21 cellular contexts compared by ENCODE assay signal in genomic region chr12:52603314-52603713, GRCh38. TPM values are rescaled to one million over a fixed set of nuclear protein-coding genes. Genes with fewer than 3 reads are reported as not detected.
DNase-seq lines count a peak whose midpoint lies in the region; ATAC-seq lines count a peak whose summit lies in the region.
"Had no signal": no experiment of that assay in that cellular context is flagged by ENCODE, and none has a peak within 500 bp of the region (broad histone marks: within the 10 kb centered on the region; RNA-seq: fewer than 3 reads in every experiment).

No MANE protein-coding gene starts in this region.

- H3K27me3 ChIP-seq in mesendoderm (ENCODE audit: insufficient read depth, low read length, poor library complexity): no peaks in the 10 kb centered on the region

- no peak overlapping the region for H2BK15ac ChIP-seq in mesendoderm (replicated peaks; ENCODE audit: low read depth)

- no peaks in the 10 kb centered on the region for H3K36me3 ChIP-seq in mesendoderm (ENCODE audit: control insufficient read depth, insufficient read depth, low read length)
- H3K36me3 ChIP-seq: gastroesophageal sphincter, neural progenitor cell had no signal

- no peak overlapping the region for H3K4me2 ChIP-seq in mesendoderm (ENCODE audit: low read length)
- H3K4me2 ChIP-seq: neural progenitor cell had no signal

- H3K79me1 ChIP-seq in mesendoderm (ENCODE audit: low read length): no peaks in the 10 kb centered on the region

- no peak overlapping the region for H2AK5ac ChIP-seq in mesendoderm (ENCODE audit: low read length)

- peak overlapping the region; percentile 27 for H3K27ac Mint-ChIP-seq in activated naive CD4-positive, alpha-beta T cell treated with anti-CD3 and anti-CD28 coated beads for 36 hours
- no peak overlapping the region for H3K27ac Mint-ChIP-seq in activated T-cell treated with anti-CD3 and anti-CD28 coated beads, Interleukin-2, amount 50 U/mL, for 72 hours
- H3K27ac Mint-ChIP-seq: dendritic cell treated with granulocyte-macrophage colony-stimulating factor and Interleukin-4, amounts not matched to agents 40 ng/mL and 50 ng/mL, for 4 days; mesothelial cell of epicardium; neural progenitor cell had no signal

- H3K27ac ChIP-seq in mesendoderm (ENCODE audit: low read depth, low read length): no peak overlapping the region
- H3K27ac ChIP-seq: epithelial cell of prostate, gastroesophageal sphincter, neural progenitor cell had no signal

- no peak overlapping the region for H4K8ac ChIP-seq in mesendoderm (ENCODE audit: low read depth, low read length)

- peak; percentile 65 for DNase-seq in activated naive CD4-positive, alpha-beta T cell treated with anti-CD3 and anti-CD28 coated beads for 36 hours
- DNase-seq in activated naive CD4-positive, alpha-beta T cell treated with Interleukin-2 at 50 U/mL for 16 hours: no peak
- peak; percentile 77 for DNase-seq in Jurkat, Clone E6-1 (ENCODE audit: low read depth, low spot score)
- DNase-seq in activated T-cell treated with anti-CD3 and anti-CD28 coated beads, Interleukin-2, amount 50 U/mL, for 72 hours: no peak
- DNase-seq in mesendoderm: peak; percentile 56
- DNase-seq in dedifferentiated amniotic fluid mesenchymal stem cell (ENCODE audit: extremely low spot score): no peak
- DNase-seq in GM19238 (ENCODE audit: insufficient read length, low spot score): no peak
- no peak for DNase-seq in amygdala (lab: John Stamatoyannopoulos, UW)
- DNase-seq: DND-41; left colon; NCI-H1694; NCI-H82; stimulated activated CD4-positive, alpha-beta T cell treated with anti-CD3 and anti-CD28 coated beads, Interleukin-15, amount 100 ng/mL, for 24 hours had no signal

- H3K27me3 Mint-ChIP-seq in activated naive CD4-positive, alpha-beta T cell treated with anti-CD3 and anti-CD28 coated beads for 36 hours (ENCODE audit: low read depth): no peaks in the 10 kb centered on the region
- peaks cover 7% of the 10 kb centered on the region for H3K27me3 Mint-ChIP-seq in activated T-cell treated with anti-CD3 and anti-CD28 coated beads, Interleukin-2, amount 50 U/mL, for 72 hours (ENCODE audit: low read depth)

- peaks cover 62% of the 10 kb centered on the region for H3K4me1 Mint-ChIP-seq in activated naive CD4-positive, alpha-beta T cell treated with anti-CD3 and anti-CD28 coated beads for 36 hours (ENCODE audit: low read depth)
- peaks cover 54% of the 10 kb centered on the region for H3K4me1 Mint-ChIP-seq in activated T-cell treated with anti-CD3 and anti-CD28 coated beads, Interleukin-2, amount 50 U/mL, for 72 hours (ENCODE audit: low read depth)
- H3K4me1 Mint-ChIP-seq: mesothelial cell of epicardium, neural progenitor cell had no signal

- intact Hi-C loops in activated naive CD4-positive, alpha-beta T cell treated with anti-CD3 and anti-CD28 coated beads for 36 hours (cut with micrococcal nuclease): no loop called here

- no peak overlapping the region for H3K56ac ChIP-seq in mesendoderm (ENCODE audit: low read length)

- peaks cover 1% of the 10 kb centered on the region for H3K36me3 Mint-ChIP-seq in activated naive CD4-positive, alpha-beta T cell treated with anti-CD3 and anti-CD28 coated beads for 36 hours (ENCODE audit: low read depth)
- H3K36me3 Mint-ChIP-seq in activated T-cell treated with anti-CD3 and anti-CD28 coated beads, Interleukin-2, amount 50 U/mL, for 72 hours (ENCODE audit: insufficient read depth in 2 of 2): no peaks in the 10 kb centered on the region
- H3K36me3 Mint-ChIP-seq: mesothelial cell of epicardium, neural progenitor cell had no signal

- H3K79me2 ChIP-seq in mesendoderm (ENCODE audit: control insufficient read depth, insufficient read depth, low read length): no peaks in the 10 kb centered on the region

- CTCF ChIA-PET in activated naive CD4-positive, alpha-beta T cell treated with anti-CD3 and anti-CD28 coated beads for 36 hours (lab: Charles Lee): no interaction called here

- no peak overlapping the region for H3K23ac ChIP-seq in mesendoderm (ENCODE audit: low read length)

- no peaks in the 10 kb centered on the region for H3K9me3 Mint-ChIP-seq in activated naive CD4-positive, alpha-beta T cell treated with anti-CD3 and anti-CD28 coated beads for 36 hours
- H3K9me3 Mint-ChIP-seq in activated T-cell treated with anti-CD3 and anti-CD28 coated beads, Interleukin-2, amount 50 U/mL, for 72 hours: no peaks in the 10 kb centered on the region
- H3K9me3 Mint-ChIP-seq: dendritic cell treated with granulocyte-macrophage colony-stimulating factor and Interleukin-4, amounts not matched to agents 40 ng/mL and 50 ng/mL, for 4 days; mesothelial cell of epicardium; neural progenitor cell had no signal

- H3K9ac ChIP-seq in mesendoderm (ENCODE audit: low read length): no peak overlapping the region
- H3K9ac ChIP-seq: neural progenitor cell had no signal

- no peak overlapping the region for H3K4me3 Mint-ChIP-seq in activated naive CD4-positive, alpha-beta T cell treated with anti-CD3 and anti-CD28 coated beads for 36 hours
- no peak overlapping the region for H3K4me3 Mint-ChIP-seq in activated T-cell treated with anti-CD3 and anti-CD28 coated beads, Interleukin-2, amount 50 U/mL, for 72 hours
- H3K4me3 Mint-ChIP-seq: dendritic cell treated with granulocyte-macrophage colony-stimulating factor and Interleukin-4, amounts not matched to agents 40 ng/mL and 50 ng/mL, for 4 days; mesothelial cell of epicardium; neural progenitor cell had no signal

- H2BK5ac ChIP-seq in mesendoderm (ENCODE audit: low read length): no peak overlapping the region

- H3K4ac ChIP-seq in mesendoderm (ENCODE audit: low read depth, low read length): no peak overlapping the region

- WGBS in mesendoderm (ENCODE audit: extremely low coverage, insufficient coverage, low lambda C conversion rate): no CpG with 5 or more reads among the region's 2 CpGs

- ATAC-seq in activated T-cell treated with anti-CD3 and anti-CD28 coated beads, Interleukin-2, amount 50 U/mL, for 72 hours (replicated peaks in 1 of 2): peak; percentile 36 to 51
- ATAC-seq: gastroesophageal sphincter, left colon, Panc1 had no signal

- no peak overlapping the region for H3K18ac ChIP-seq in mesendoderm (ENCODE audit: low read length)

- no peaks in the 10 kb centered on the region for H3K4me1 ChIP-seq in mesendoderm (ENCODE audit: control insufficient read depth, low read depth, low read length)
- H3K4me1 ChIP-seq: gastroesophageal sphincter, neural progenitor cell had no signal

- H2BK120ac ChIP-seq in mesendoderm (ENCODE audit: low read depth, low read length): no peak overlapping the region

- no peak overlapping the region for H3K4me3 ChIP-seq in Jurkat, Clone E6-1 (ENCODE audit: low read length)
- H3K4me3 ChIP-seq in mesendoderm (ENCODE audit: low read length): no peak overlapping the region
- H3K4me3 ChIP-seq: gastroesophageal sphincter, neural progenitor cell had no signal

- H4K5ac ChIP-seq in mesendoderm (ENCODE audit: low read length): no peak overlapping the region

RNA-seq across cellular contexts. Expression of gene KRT72, which starts 2.1 kb away (rescaled TPM):
- total RNA-seq in activated naive CD4-positive, alpha-beta T cell treated with anti-CD3 and anti-CD28 coated beads for 36 hours: 1 to 10 TPM; 2.3 TPM
- polyA plus RNA-seq in Jurkat, Clone E6-1 (2012; ENCODE audit: insufficient read depth, insufficient read length): 1.2 TPM
- total RNA-seq in activated T-cell treated with anti-CD3 and anti-CD28 coated beads, Interleukin-2, amount 50 U/mL, for 72 hours: 1 to 10 TPM in 1 of 2 donors, under 1 TPM in 1; 0.31 to 2.3 TPM
- polyA plus RNA-seq in mesendoderm (2013, experiment 1 of 2): not detected
- polyA plus RNA-seq in mesendoderm (2013, experiment 2 of 2): not detected
- total RNA-seq: gastroesophageal sphincter, H4, left colon, mesothelial cell of epicardium had no signal
- polyA plus RNA-seq: AG04450 had no signal

RNA-seq across cellular contexts. Expression of gene KRT73, which starts 15.0 kb away (rescaled TPM):
- total RNA-seq in activated naive CD4-positive, alpha-beta T cell treated with anti-CD3 and anti-CD28 coated beads for 36 hours: 1 to 10 TPM; 1.4 to 2.1 TPM
- polyA plus RNA-seq in Jurkat, Clone E6-1 (2012; ENCODE audit: insufficient read depth, insufficient read length): not detected
- total RNA-seq in activated T-cell treated with anti-CD3 and anti-CD28 coated beads, Interleukin-2, amount 50 U/mL, for 72 hours: 1 to 10 TPM in 1 of 2 donors, under 1 TPM in 1; 0.36 to 1.3 TPM
- not detected for polyA plus RNA-seq in mesendoderm (2013, experiment 1 of 2)
- polyA plus RNA-seq in mesendoderm (2013, experiment 2 of 2): not detected
- total RNA-seq: gastroesophageal sphincter, H4, left colon, mesothelial cell of epicardium had no signal
- polyA plus RNA-seq: AG04450 had no signal

RNA-seq across cellular contexts. Expression of gene KRT74, which starts 29.7 kb away (rescaled TPM):
- not detected for total RNA-seq in activated naive CD4-positive, alpha-beta T cell treated with anti-CD3 and anti-CD28 coated beads for 36 hours
- polyA plus RNA-seq in Jurkat, Clone E6-1 (2012; ENCODE audit: insufficient read depth, insufficient read length): not detected
- under 1 TPM in 1 of 2 donors, not detected in 1; 0.12 TPM for total RNA-seq in activated T-cell treated with anti-CD3 and anti-CD28 coated beads, Interleukin-2, amount 50 U/mL, for 72 hours
- polyA plus RNA-seq in mesendoderm (2013, experiment 1 of 2): not detected
- not detected for polyA plus RNA-seq in mesendoderm (2013, experiment 2 of 2)
- total RNA-seq: gastroesophageal sphincter, H4, left colon, mesothelial cell of epicardium had no signal
- polyA plus RNA-seq: AG04450 had no signal

RNA-seq across cellular contexts. Expression of gene KRT2, which starts 48.7 kb away (rescaled TPM):
- not detected for total RNA-seq in activated naive CD4-positive, alpha-beta T cell treated with anti-CD3 and anti-CD28 coated beads for 36 hours
- not detected for polyA plus RNA-seq in Jurkat, Clone E6-1 (2012; ENCODE audit: insufficient read depth, insufficient read length)
- not detected for total RNA-seq in activated T-cell treated with anti-CD3 and anti-CD28 coated beads, Interleukin-2, amount 50 U/mL, for 72 hours
- polyA plus RNA-seq in mesendoderm (2013, experiment 1 of 2): not detected
- polyA plus RNA-seq in mesendoderm (2013, experiment 2 of 2): not detected
- total RNA-seq: gastroesophageal sphincter, left colon, mesothelial cell of epicardium had no signal
- polyA plus RNA-seq: AG04450 had no signal

RNA-seq across cellular contexts. Expression of gene KRT71, which starts 50.4 kb away (rescaled TPM):
- total RNA-seq in activated naive CD4-positive, alpha-beta T cell treated with anti-CD3 and anti-CD28 coated beads for 36 hours: not detected
- not detected for polyA plus RNA-seq in Jurkat, Clone E6-1 (2012; ENCODE audit: insufficient read depth, insufficient read length)
- not detected for total RNA-seq in activated T-cell treated with anti-CD3 and anti-CD28 coated beads, Interleukin-2, amount 50 U/mL, for 72 hours
- not detected for polyA plus RNA-seq in mesendoderm (2013, experiment 1 of 2)
- polyA plus RNA-seq in mesendoderm (2013, experiment 2 of 2): not detected
- total RNA-seq: gastroesophageal sphincter, H4, left colon, mesothelial cell of epicardium had no signal
- polyA plus RNA-seq: AG04450 had no signal

Comparison
In these comparisons a context has a peak if more than half of its experiments do, and no peak if none do; other contexts are left out.
1. DNase-seq: peak in activated naive CD4-positive, alpha-beta T cell treated with anti-CD3 and anti-CD28 coated beads for 36 hours (single experiment), Jurkat, Clone E6-1 (single experiment) and mesendoderm (single experiment); none in activated naive CD4-positive, alpha-beta T cell treated with Interleukin-2 at 50 U/mL for 16 hours (single experiment), activated T-cell treated with anti-CD3 and anti-CD28 coated beads, Interleukin-2, amount 50 U/mL, for 72 hours (0 of 2), dedifferentiated amniotic fluid mesenchymal stem cell (single experiment), GM19238 (single experiment) and amygdala (0 of 56).